In genomic region chr9:78121488-78121887, GRCh38 we compare ENCODE assay signal across 8 cellular contexts.
DNase-seq lines count a peak whose midpoint lies in the region; ATAC-seq and TF ChIP-seq lines count a peak whose summit lies in the region.

No MANE protein-coding gene starts in this region.

- no peak overlapping the region for H3K27ac ChIP-seq in brain microvascular endothelial cell

- TF ChIP-seq CTCF in brain microvascular endothelial cell (IDR thresholded peaks at IDR 0.05; ENCODE audit: low read depth, low read length, missing control alignments): peak; percentile 84

- no peaks in the 10 kb centered on the region for H3K27me3 ChIP-seq in brain microvascular endothelial cell (replicated peaks)

- H3K27ac Mint-ChIP-seq in T-helper 2 cell treated with Interferon-gamma antibody and Interleukin-4, amounts not matched to agents 5 μg/mL and 100 μg/mL, for 36 hours: no peak overlapping the region
- no peak overlapping the region for H3K27ac Mint-ChIP-seq in activated T-helper 17 cell treated with anti-CD3 and anti-CD28 coated beads, Interleukin-2, amount 50 U/mL, for 72 hours
- H3K27ac Mint-ChIP-seq in stimulated activated naive B cell treated with anti-CD40 and anti-IgM and Interleukin-4, amounts not matched to agents 10 μg/mL and 1 μg/mL and 100 μg/mL, for 72 hours: no peak overlapping the region

- no peak overlapping the region for H3K4me3 ChIP-seq in brain microvascular endothelial cell (ENCODE audit: low read depth, low read length)

- in situ Hi-C loops in brain microvascular endothelial cell (cut with HindIII; ENCODE audit: low pct_ligation_motif_present, low sequenced_read_pairs): no loop called here

- no peak for ATAC-seq in activated T-helper 17 cell treated with anti-CD3 and anti-CD28 coated beads, Interleukin-2, amount 50 U/mL, for 72 hours (replicated peaks)
- ATAC-seq in stimulated activated naive B cell treated with anti-CD40 and anti-IgM and Interleukin-4, amounts not matched to agents 10 μg/mL and 1 μg/mL and 100 μg/mL, for 72 hours (replicated peaks): no peak

- DNase-seq in EH (ENCODE audit: low read depth) (peak; percentile 65), MV-4-11 (lab: John Stamatoyannopoulos, UW) (peak; percentile 72), brain microvascular endothelial cell (peak; percentile 72), iPS-NIHi7 (ENCODE audit: extremely low spot score) (peak; percentile 58)
- DNase-seq in T-helper 2 cell treated with Interferon-gamma antibody and Interleukin-4, amounts not matched to agents 5 μg/mL and 100 μg/mL, for 36 hours (ENCODE audit: low spot score): peak; percentile 24
- peak in 3 of 4 experiments; percentile 26 to 35 (median 34) for DNase-seq in stimulated activated CD4-positive, alpha-beta T cell treated with anti-CD3 and anti-CD28 coated beads, Interleukin-1b, Interleukin-23, amount 100 ng/mL, for 24 hours (ENCODE audit: low read depth in 4 of 4, low spot score in 1 of 4)
- DNase-seq in stimulated activated naive B cell treated with anti-CD40 and anti-IgM and Interleukin-4, amounts not matched to agents 10 μg/mL and 1 μg/mL and 100 μg/mL, for 72 hours: no peak

- no peak overlapping the region for H3K4me3 Mint-ChIP-seq in T-helper 2 cell treated with Interferon-gamma antibody and Interleukin-4, amounts not matched to agents 5 μg/mL and 100 μg/mL, for 36 hours
- no peak overlapping the region for H3K4me3 Mint-ChIP-seq in activated T-helper 17 cell treated with anti-CD3 and anti-CD28 coated beads, Interleukin-2, amount 50 U/mL, for 72 hours
- no peak overlapping the region for H3K4me3 Mint-ChIP-seq in stimulated activated naive B cell treated with anti-CD40 and anti-IgM and Interleukin-4, amounts not matched to agents 10 μg/mL and 1 μg/mL and 100 μg/mL, for 72 hours

- peaks cover 30% of the 10 kb centered on the region for H3K4me1 Mint-ChIP-seq in T-helper 2 cell treated with Interferon-gamma antibody and Interleukin-4, amounts not matched to agents 5 μg/mL and 100 μg/mL, for 36 hours (ENCODE audit: low read depth)
- peaks cover 25% of the 10 kb centered on the region for H3K4me1 Mint-ChIP-seq in activated T-helper 17 cell treated with anti-CD3 and anti-CD28 coated beads, Interleukin-2, amount 50 U/mL, for 72 hours
- H3K4me1 Mint-ChIP-seq in stimulated activated naive B cell treated with anti-CD40 and anti-IgM and Interleukin-4, amounts not matched to agents 10 μg/mL and 1 μg/mL and 100 μg/mL, for 72 hours: peaks cover 9 to 20% of the 10 kb centered on the region in 2 donors

- peaks cover 6% of the 10 kb centered on the region for H3K36me3 Mint-ChIP-seq in T-helper 2 cell treated with Interferon-gamma antibody and Interleukin-4, amounts not matched to agents 5 μg/mL and 100 μg/mL, for 36 hours (ENCODE audit: low read depth)
- H3K36me3 Mint-ChIP-seq in activated T-helper 17 cell treated with anti-CD3 and anti-CD28 coated beads, Interleukin-2, amount 50 U/mL, for 72 hours (ENCODE audit: low read depth): no peaks in the 10 kb centered on the region
- peaks cover 0 to 3% of the 10 kb centered on the region in 2 donors for H3K36me3 Mint-ChIP-seq in stimulated activated naive B cell treated with anti-CD40 and anti-IgM and Interleukin-4, amounts not matched to agents 10 μg/mL and 1 μg/mL and 100 μg/mL, for 72 hours

- H3K27me3 Mint-ChIP-seq in T-helper 2 cell treated with Interferon-gamma antibody and Interleukin-4, amounts not matched to agents 5 μg/mL and 100 μg/mL, for 36 hours (ENCODE audit: low read depth): peaks cover 20% of the 10 kb centered on the region
- H3K27me3 Mint-ChIP-seq in activated T-helper 17 cell treated with anti-CD3 and anti-CD28 coated beads, Interleukin-2, amount 50 U/mL, for 72 hours: no peaks in the 10 kb centered on the region
- H3K27me3 Mint-ChIP-seq in stimulated activated naive B cell treated with anti-CD40 and anti-IgM and Interleukin-4, amounts not matched to agents 10 μg/mL and 1 μg/mL and 100 μg/mL, for 72 hours: peaks cover 63 to 69% of the 10 kb centered on the region in 2 donors

- no peaks in the 10 kb centered on the region for H3K9me3 Mint-ChIP-seq in T-helper 2 cell treated with Interferon-gamma antibody and Interleukin-4, amounts not matched to agents 5 μg/mL and 100 μg/mL, for 36 hours
- H3K9me3 Mint-ChIP-seq in activated T-helper 17 cell treated with anti-CD3 and anti-CD28 coated beads, Interleukin-2, amount 50 U/mL, for 72 hours: no peaks in the 10 kb centered on the region
- H3K9me3 Mint-ChIP-seq in stimulated activated naive B cell treated with anti-CD40 and anti-IgM and Interleukin-4, amounts not matched to agents 10 μg/mL and 1 μg/mL and 100 μg/mL, for 72 hours: peaks cover 4% of the 10 kb centered on the region in 2 donors

- no peaks in the 10 kb centered on the region for H3K36me3 ChIP-seq in brain microvascular endothelial cell (replicated peaks)
